Comparison of ENCODE assay signal across 37 cellular contexts in genomic region chr5:160449458-160449857, GRCh38. TPM values are rescaled to one million over a fixed set of nuclear protein-coding genes. Genes with fewer than 3 reads are reported as not detected.
"Had no signal": no experiment of that assay in that cellular context is flagged by ENCODE, and none has a peak within 500 bp of the region (broad histone marks: within the 10 kb centered on the region; RNA-seq: fewer than 3 reads in every experiment).

No MANE protein-coding gene starts in this region.

- H3K27me3 ChIP-seq: ascending aorta, cardiac muscle cell had no signal

- H3K4me3 Mint-ChIP-seq: activated B cell treated with CpG ODN at 0.5 μM for 24 hours; activated CD4-positive, alpha-beta memory T cell treated with anti-CD3 and anti-CD28 coated beads for 36 hours; activated CD8-positive, alpha-beta T cell treated with anti-CD3 and anti-CD28 coated beads for 36 hours; activated naive CD4-positive, alpha-beta T cell treated with anti-CD3 and anti-CD28 coated beads, Interleukin-2, amount 10 ng/mL, durations not matched to agents 7 days and 5 days; activated naive CD4-positive, alpha-beta T cell treated with anti-CD3 and anti-CD28 coated beads, Interleukin-2, amount 50 U/mL, for 24 hours; activated naive CD8-positive, alpha-beta T cell; activated naive CD8-positive, alpha-beta T cell treated with anti-CD3 and anti-CD28 coated beads, Interleukin-2, amount 10 ng/mL, durations not matched to agents 7 days and 5 days; activated naive CD8-positive, alpha-beta T cell treated with anti-CD3 and anti-CD28 coated beads, Interleukin-2, amount 50 U/mL, for 24 hours; activated T-cell treated with anti-CD3 and anti-CD28 coated beads, Interleukin-2, amount 50 U/mL, for 4 hours; activated T-cell treated with anti-CD3 and anti-CD28 coated beads, Interleukin-2, amount 50 U/mL, for 72 hours; activated T-helper 1 cell treated with anti-CD3 and anti-CD28 coated beads, Interleukin-12 subunit alpha, Interleukin-12 subunit beta, Interleukin-2, Interleukin-4 antibody, amounts not matched to agents 30 ng/mL and 10 ng/mL and 1 ng/mL, durations not matched to agents 14 hours and 24 hours and 36 hours; activated T-helper 17 cell treated with anti-CD3 and anti-CD28 coated beads, Interleukin-2, amount 50 U/mL, for 72 hours; brain; central memory CD8-positive, alpha-beta T cell; T-helper 1 cell treated with Interleukin-12 subunit alpha and Interleukin-12 subunit beta and Interleukin-4 antibody, amounts not matched to agents 30 μg/mL and 1 μg/mL, for 36 hours; T-helper 2 cell treated with Interferon-gamma antibody and Interleukin-4, amounts not matched to agents 5 μg/mL and 100 μg/mL, for 36 hours had no signal

- H3K4me1 Mint-ChIP-seq: activated naive CD4-positive, alpha-beta T cell treated with anti-CD3 and anti-CD28 coated beads, Interleukin-2, amount 10 ng/mL, durations not matched to agents 7 days and 5 days; brain; central memory CD8-positive, alpha-beta T cell had no signal

- H3K9me3 Mint-ChIP-seq: activated B cell treated with CpG ODN at 0.5 μM for 24 hours; activated CD4-positive, alpha-beta memory T cell treated with anti-CD3 and anti-CD28 coated beads for 36 hours; activated T-cell treated with anti-CD3 and anti-CD28 coated beads, Interleukin-2, amount 50 U/mL, for 4 hours; activated T-helper 17 cell treated with anti-CD3 and anti-CD28 coated beads, Interleukin-2, amount 50 U/mL, for 72 hours; central memory CD8-positive, alpha-beta T cell had no signal

- H3K36me3 Mint-ChIP-seq: activated CD4-positive, alpha-beta memory T cell treated with anti-CD3 and anti-CD28 coated beads for 36 hours; activated naive CD4-positive, alpha-beta T cell treated with anti-CD3 and anti-CD28 coated beads, Interleukin-2, amount 10 ng/mL, durations not matched to agents 7 days and 5 days; activated naive CD4-positive, alpha-beta T cell treated with anti-CD3 and anti-CD28 coated beads, Interleukin-2, amount 50 U/mL, for 24 hours; activated naive CD8-positive, alpha-beta T cell; brain had no signal

- H3K9me3 ChIP-seq: ascending aorta had no signal

- H3K4me3 ChIP-seq: ascending aorta, cardiac muscle cell had no signal

- H3K27ac Mint-ChIP-seq: activated B cell treated with CpG ODN at 0.5 μM for 24 hours; activated CD4-positive, alpha-beta memory T cell treated with anti-CD3 and anti-CD28 coated beads for 36 hours; activated CD8-positive, alpha-beta T cell treated with anti-CD3 and anti-CD28 coated beads for 36 hours; activated naive CD4-positive, alpha-beta T cell treated with anti-CD3 and anti-CD28 coated beads, Interleukin-2, amount 10 ng/mL, durations not matched to agents 7 days and 5 days; activated naive CD4-positive, alpha-beta T cell treated with anti-CD3 and anti-CD28 coated beads, Interleukin-2, amount 50 U/mL, for 24 hours; activated naive CD8-positive, alpha-beta T cell; activated naive CD8-positive, alpha-beta T cell treated with anti-CD3 and anti-CD28 coated beads, Interleukin-2, amount 10 ng/mL, durations not matched to agents 7 days and 5 days; activated naive CD8-positive, alpha-beta T cell treated with anti-CD3 and anti-CD28 coated beads, Interleukin-2, amount 50 U/mL, for 24 hours; activated T-cell treated with anti-CD3 and anti-CD28 coated beads, Interleukin-2, amount 50 U/mL, for 72 hours; brain; T-helper 1 cell treated with Interleukin-12 subunit alpha and Interleukin-12 subunit beta and Interleukin-4 antibody, amounts not matched to agents 30 μg/mL and 1 μg/mL, for 36 hours; T-helper 2 cell treated with Interferon-gamma antibody and Interleukin-4, amounts not matched to agents 5 μg/mL and 100 μg/mL, for 36 hours had no signal

- H3K36me3 ChIP-seq: ascending aorta, cardiac muscle cell had no signal

- ATAC-seq: activated CD8-positive, alpha-beta T cell treated with anti-CD3 and anti-CD28 coated beads for 36 hours; activated naive CD8-positive, alpha-beta T cell treated with anti-CD3 and anti-CD28 coated beads, Interleukin-2, amount 50 U/mL, for 24 hours; activated T-cell treated with anti-CD3 and anti-CD28 coated beads, Interleukin-2, amount 50 U/mL, for 4 hours; activated T-cell treated with anti-CD3 and anti-CD28 coated beads, Interleukin-2, amount 50 U/mL, for 72 hours; activated T-helper 17 cell treated with anti-CD3 and anti-CD28 coated beads, Interleukin-2, amount 50 U/mL, for 72 hours had no signal

- H3K4me1 ChIP-seq: ascending aorta had no signal

- H3K27ac ChIP-seq: ascending aorta, cardiac muscle cell, VCaP had no signal

- FAIRE-seq: bronchial epithelial cell, TTC549 had no signal

- H3K27me3 Mint-ChIP-seq: activated CD4-positive, alpha-beta memory T cell treated with anti-CD3 and anti-CD28 coated beads for 36 hours; activated CD8-positive, alpha-beta T cell treated with anti-CD3 and anti-CD28 coated beads for 36 hours; activated naive CD4-positive, alpha-beta T cell treated with anti-CD3 and anti-CD28 coated beads, Interleukin-2, amount 50 U/mL, for 24 hours; activated naive CD8-positive, alpha-beta T cell; activated T-helper 17 cell treated with anti-CD3 and anti-CD28 coated beads, Interleukin-2, amount 50 U/mL, for 72 hours; central memory CD8-positive, alpha-beta T cell had no signal

- DNase-seq: activated B cell treated with CpG ODN at 0.5 μM for 24 hours; activated CD4-positive, alpha-beta memory T cell treated with anti-CD3 and anti-CD28 coated beads for 36 hours; activated CD4-positive, alpha-beta T cell treated with anti-CD3 and anti-CD28 coated beads for 4 hours; activated CD4-positive, alpha-beta T cell treated with anti-CD3 and anti-CD28 coated beads, Interleukin-2, amount 50 U/mL, for 1 hour; activated CD4-positive, alpha-beta T cell treated with anti-CD3 and anti-CD28 coated beads, Interleukin-2, amount 50 U/mL, for 4 hours; activated CD4-positive, CD25-positive, alpha-beta regulatory T cell treated with anti-CD3 and anti-CD28 coated beads, Interleukin-2, amount 50 U/mL, for 72 hours; activated CD8-positive, alpha-beta memory T cell treated with anti-CD3 and anti-CD28 coated beads, Interleukin-2, amount 50 U/mL, for 4 hours; activated CD8-positive, alpha-beta T cell treated with anti-CD3 and anti-CD28 coated beads for 36 hours; activated effector memory CD4-positive, alpha-beta T cell treated with Interleukin-2 at 50 U/mL for 16 hours; activated gamma-delta T cell; activated naive CD4-positive, alpha-beta T cell treated with anti-CD3 and anti-CD28 coated beads, Interleukin-2, amount 10 ng/mL, durations not matched to agents 7 days and 5 days; activated naive CD4-positive, alpha-beta T cell treated with Interleukin-2 at 50 U/mL for 16 hours; activated naive CD8-positive, alpha-beta T cell treated with anti-CD3 and anti-CD28 coated beads, Interleukin-2, amount 10 ng/mL, durations not matched to agents 7 days and 5 days; activated naive CD8-positive, alpha-beta T cell treated with anti-CD3 and anti-CD28 coated beads, Interleukin-2, amount 50 U/mL, for 24 hours; activated T-cell treated with anti-CD3 and anti-CD28 coated beads for 4 hours; activated T-cell treated with anti-CD3 and anti-CD28 coated beads, Interleukin-2, amount 50 U/mL, for 1 hour; activated T-cell treated with anti-CD3 and anti-CD28 coated beads, Interleukin-2, amount 50 U/mL, for 4 hours; activated T-cell treated with anti-CD3 and anti-CD28 coated beads, Interleukin-2, amount 50 U/mL, for 72 hours; amygdala; anterior cingulate cortex; caudate nucleus; cerebellar nuclear complex; T-helper 2 cell; T-helper 9 cell had no signal

RNA-seq across cellular contexts. Expression of gene FAM200C, which starts 49.6 kb away (rescaled TPM):
- total RNA-seq: ascending aorta had no signal
